8 cellular contexts compared by ENCODE assay signal in genomic region chr5:154446183-154447073, GRCh38. TPM values are rescaled to one million over a fixed set of nuclear protein-coding genes. Genes with fewer than 3 reads are reported as not detected.
DNase-seq lines count a peak whose midpoint lies in the region; ATAC-seq, FAIRE-seq and TF ChIP-seq lines count a peak whose summit lies in the region.

No MANE protein-coding gene starts in this region.

- peaks cover 27% of the 10 kb centered on the region for H3K36me3 Mint-ChIP-seq in activated naive CD8-positive, alpha-beta T cell treated with anti-CD3 and anti-CD28 coated beads for 36 hours

- peak overlapping the region; percentile 42 for H3K27ac Mint-ChIP-seq in activated naive CD8-positive, alpha-beta T cell treated with anti-CD3 and anti-CD28 coated beads for 36 hours

- intact Hi-C loops in pancreas (cut with DNase I): no loop called here

- H3K4me3 ChIP-seq in cardiac muscle cell: peak overlapping the region; percentile 97
- peak overlapping the region; percentile 93 to 100 (median 98) for H3K4me3 ChIP-seq in pancreas

- no peaks in the 10 kb centered on the region for H3K9me3 ChIP-seq in cardiac muscle cell (ENCODE audit: low read depth)
- H3K9me3 ChIP-seq in pancreas: no peaks in the 10 kb centered on the region

- H3K4me1 ChIP-seq in cardiac muscle cell (ENCODE audit: low read depth) (peaks cover 10% of the 10 kb centered on the region), pancreas (peaks cover 4 to 21% (median 8%) of the 10 kb centered on the region in 3 donors)

- peaks cover 41% of the 10 kb centered on the region for H3K4me1 Mint-ChIP-seq in activated naive CD8-positive, alpha-beta T cell treated with anti-CD3 and anti-CD28 coated beads for 36 hours

- ATAC-seq in HG02943 (IDR thresholded peaks at IDR 0.05; ENCODE audit: low read depth, unreplicated experiment) (peak; percentile 21), pancreas (peak; percentile 15 to 42 (median 26))

- TF ChIP-seq CTCF in cardiac muscle cell (IDR thresholded peaks at IDR 0.05; ENCODE audit: low read depth, low read length): no peak
- TF ChIP-seq CTCF in pancreas (IDR thresholded peaks at IDR 0.05): no peak

- H3K27me3 Mint-ChIP-seq in activated naive CD8-positive, alpha-beta T cell treated with anti-CD3 and anti-CD28 coated beads for 36 hours: no peaks in the 10 kb centered on the region

- FAIRE-seq in pancreas (lab: Jason Lieb, UNC): no peak
- no peak for FAIRE-seq in urothelium cell line (lab: Jason Lieb, UNC)

- H3K27ac ChIP-seq in cardiac muscle cell (peak overlapping the region; percentile 68), pancreas (peak overlapping the region; percentile 29 to 58 (median 54))

- H3K27me3 ChIP-seq in cardiac muscle cell (no peaks in the 10 kb centered on the region), pancreas (no peaks in the 10 kb centered on the region)

- DNase-seq in NCI-H345 (lab: John Stamatoyannopoulos, UW) (peak; percentile 39), NCI-H345 treated with DMSO at 0.1 percent for 48 hours (lab: John Stamatoyannopoulos, UW; ENCODE audit: unreplicated experiment) (no peak), RPMI8226 (peak; percentile 37), cardiac muscle cell (ENCODE audit: low read depth in 1 of 2, low spot score in 1 of 2) (peak; percentile 69 to 92), pancreas (peak; percentile 29 to 86 (median 45)), urothelium cell line (ENCODE audit: low spot score) (peak; percentile 59)
- DNase-seq in activated naive CD8-positive, alpha-beta T cell treated with anti-CD3 and anti-CD28 coated beads for 36 hours: peak; percentile 42

- H3K9me3 Mint-ChIP-seq in activated naive CD8-positive, alpha-beta T cell treated with anti-CD3 and anti-CD28 coated beads for 36 hours: no peaks in the 10 kb centered on the region

- 0 to 1% methylated on average over 52 to 88 of the region's 88 CpGs for WGBS in pancreas, 2 donors

- H3K36me3 ChIP-seq in cardiac muscle cell (peaks cover 7% of the 10 kb centered on the region), pancreas (peaks cover 0 to 6% (median 0%) of the 10 kb centered on the region in 3 donors)

- H3K4me3 Mint-ChIP-seq in activated naive CD8-positive, alpha-beta T cell treated with anti-CD3 and anti-CD28 coated beads for 36 hours: peak overlapping the region; percentile 90

RNA-seq across cellular contexts. Expression of gene SAP30L, which starts 0.6 kb away (rescaled TPM):
- 10 to 100 TPM; 24.8 to 25.8 TPM for total RNA-seq in activated naive CD8-positive, alpha-beta T cell treated with anti-CD3 and anti-CD28 coated beads for 36 hours
- total RNA-seq in cardiac muscle cell (15.5 and 20.8 TPM in 2 replicates), pancreas (10 to 100 TPM; 12.4 to 22.1 (median 15.0) TPM)
- polyA plus RNA-seq in cardiac muscle cell (37.2 and 37.5 TPM in 2 replicates), pancreas (10 to 100 TPM; 12.4 to 12.5 TPM)

RNA-seq across cellular contexts. Expression of gene HAND1, which starts 31.6 kb away (rescaled TPM):
- total RNA-seq in activated naive CD8-positive, alpha-beta T cell treated with anti-CD3 and anti-CD28 coated beads for 36 hours: not detected
- total RNA-seq in cardiac muscle cell (68.9 and 81.2 TPM in 2 replicates), pancreas (under 1 TPM in 2 of 6 donors, not detected in 4; 0.08 to 0.09 TPM)
- polyA plus RNA-seq in cardiac muscle cell (66.0 and 67.7 TPM in 2 replicates), pancreas (not detected)

Comparison
In these comparisons a context has a peak if more than half of its experiments do, and no peak if none do; other contexts are left out.
1. RNA of gene HAND1, which starts 31.6 kb away (total RNA-seq): 68.9 to 81.2 TPM in cardiac muscle cell; not detected in activated naive CD8-positive, alpha-beta T cell treated with anti-CD3 and anti-CD28 coated beads for 36 hours and 0.08 to 0.09 TPM in pancreas; every median in the first group is over 10 times any median in the second.